In the genomic region with DNA sequence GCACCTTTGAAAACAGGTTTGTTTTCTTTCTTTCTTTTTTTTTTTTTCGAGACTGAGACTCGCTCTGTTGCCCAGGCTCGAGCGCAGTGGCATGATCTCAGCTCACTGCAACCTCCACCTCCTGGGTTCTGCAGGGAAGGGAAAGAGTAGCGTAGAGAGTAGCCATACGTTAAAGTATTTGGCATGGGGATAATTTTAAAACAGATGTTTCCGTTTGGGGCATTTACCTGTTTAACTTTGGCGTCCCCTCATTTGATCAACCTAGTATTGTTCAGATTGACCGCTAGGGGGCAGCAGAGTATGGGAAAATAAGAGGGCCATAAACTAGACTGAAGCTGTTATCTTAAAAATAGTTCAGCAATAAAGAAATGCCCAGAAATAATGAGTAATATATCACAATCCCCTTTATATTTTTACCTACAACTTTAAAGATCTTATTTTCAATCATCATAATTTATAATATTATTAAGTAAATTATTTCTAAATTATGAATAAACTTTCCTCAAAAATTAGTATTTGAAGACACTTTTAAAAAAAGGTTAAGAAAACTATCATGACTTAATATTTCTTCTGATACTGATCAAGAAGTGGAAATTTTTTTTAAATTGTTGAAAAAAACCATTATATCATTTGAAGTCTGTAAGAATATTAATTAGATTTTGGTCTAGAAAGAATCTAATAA, we compare ENCODE assay signal across 8 cellular contexts. TPM values are rescaled to one million over a fixed set of nuclear protein-coding genes. Genes with fewer than 3 reads are reported as not detected.
DNase-seq lines count a peak whose midpoint lies in the region; ATAC-seq and TF ChIP-seq lines count a peak whose summit lies in the region.

No MANE protein-coding gene starts in this region.

- H3K27me3 ChIP-seq in A673 (replicated peaks; ENCODE audit: insufficient read depth, low read depth, low read length, poor library complexity) (no peaks in the 10 kb centered on the region), lung (ENCODE audit: control insufficient read depth, insufficient read depth) (no peaks in the 10 kb centered on the region)

- H3K36me3 ChIP-seq in A673 (ENCODE audit: insufficient read depth, low read length, poor library complexity, severe bottlenecking) (no peaks in the 10 kb centered on the region), lung (ENCODE audit: control insufficient read depth in 2 of 2, insufficient read depth in 2 of 2, low read length in 2 of 2) (no peaks in the 10 kb centered on the region)

- DNase-seq in A673 (ENCODE audit: low spot score) = peak; percentile 74
- peak; percentile 22 to 34 for DNase-seq in NCI-H446 (lab: John Stamatoyannopoulos, UW)
- peak; percentile 71 to 75 for DNase-seq in activated CD4-positive, alpha-beta T cell treated with anti-CD3 and anti-CD28 coated beads for 4 hours
- peak; percentile 81 for DNase-seq in dermis blood vessel endothelial cell
- peak; percentile 64 for DNase-seq in lung (ENCODE audit: low spot score)
- DNase-seq in stimulated activated CD8-positive, alpha-beta memory T cell treated with anti-CD3 and anti-CD28 coated beads, Interleukin-12 subunit alpha, Interleukin-12 subunit beta, amount 100 ng/mL, for 4 hours (ENCODE audit: low read depth) = peak; percentile 28

- CTCF ChIA-PET in A673 (lab: Charles Lee) = interaction anchor here (0.7 to 1.0 kb wide), 5 partner anchors 11 to 431 kb away, joined by 3 to 4 read pairs (median 3); partner anchors contain the start of gene STX7

- H3K4me1 ChIP-seq in A673 (ENCODE audit: insufficient read depth, low read length, poor library complexity, severe bottlenecking) (no peaks in the 10 kb centered on the region), lung (ENCODE audit: control insufficient read depth in 2 of 2, insufficient read depth in 2 of 2, low read length in 2 of 2) (no peaks in the 10 kb centered on the region)

- BruUV-seq in A673 (replicated peaks; lab: Mats Ljungman, UMichigan) = no TSS peak

- H3K9me3 ChIP-seq in A673 (ENCODE audit: low read depth, low read length, poor library complexity, severe bottlenecking) (no peaks in the 10 kb centered on the region), lung (ENCODE audit: control insufficient read depth in 2 of 2, insufficient read depth in 1 of 2, low read length in 1 of 2) (no peaks in the 10 kb centered on the region)

- intact Hi-C loops in A673 (cut with micrococcal nuclease; ENCODE audit: unreplicated experiment) = no loop called here

- POLR2A ChIA-PET in A673 (lab: Charles Lee; ENCODE audit: low non-redundant PET) = no interaction called here

- WGBS in lung, 2 donors = 19 to 21% methylated on average over 9 of the region's 9 CpGs

- TF ChIP-seq CTCF in A673 (conservative IDR thresholded peaks at IDR 0.05; ENCODE audit: low read depth, low read length) (peak; percentile 78), lung (IDR thresholded peaks at IDR 0.05; ENCODE audit: control extremely low read depth, extremely low read depth) (peak; percentile 72)

- H3K4me3 ChIP-seq in A673 (ENCODE audit: low read depth, low read length, poor library complexity, severe bottlenecking) (no peak overlapping the region), lung (no peak overlapping the region)

- no peak overlapping the region for H3K27ac ChIP-seq in A673 (ENCODE audit: low read depth, low read length, poor library complexity, severe bottlenecking)
- H3K27ac ChIP-seq in lung (ENCODE audit: low read depth in 1 of 2, low read length in 1 of 2) = no peak overlapping the region

- ATAC-seq in GM18511 (IDR thresholded peaks at IDR 0.05; ENCODE audit: unreplicated experiment) (peak; percentile 97), HG03135 (IDR thresholded peaks at IDR 0.05; ENCODE audit: unreplicated experiment) (peak; percentile 91), lung (ENCODE audit: insufficient read depth, low FRiP score) (peak; percentile 62)

RNA-seq across cellular contexts. Expression of gene TAAR9, which starts 7.6 kb away (rescaled TPM):
- total RNA-seq in A673 (2021) = not detected in 2 replicates
- not detected in 2 replicates for total RNA-seq in dermis blood vessel endothelial cell
- not detected for total RNA-seq in lung
- not detected for polyA plus RNA-seq in lung

RNA-seq across cellular contexts. Expression of gene STX7, which starts 17.5 kb away (rescaled TPM):
- total RNA-seq in A673 (2021) (19.5 and 22.4 TPM in 2 replicates), dermis blood vessel endothelial cell (55.1 and 58.9 TPM in 2 replicates), lung (10 to 100 TPM; 61.2 to 84.8 TPM)
- 10 to 100 TPM; 14.8 to 39.3 TPM for polyA plus RNA-seq in lung

RNA-seq across cellular contexts. Expression of gene TAAR8, which starts 22.0 kb away (rescaled TPM):
- not detected in 2 replicates for total RNA-seq in A673 (2021)
- total RNA-seq in dermis blood vessel endothelial cell = not detected in 2 replicates
- total RNA-seq in lung = not detected
- polyA plus RNA-seq in lung = not detected

RNA-seq across cellular contexts. Expression of gene TAAR6, which starts 39.7 kb away (rescaled TPM):
- total RNA-seq in A673 (2021) = not detected in 2 replicates
- not detected in 2 replicates for total RNA-seq in dermis blood vessel endothelial cell
- total RNA-seq in lung = not detected
- not detected for polyA plus RNA-seq in lung

RNA-seq across cellular contexts. Expression of gene TAAR5, which starts 59.1 kb away (rescaled TPM):
- total RNA-seq in A673 (2021) = not detected in 2 replicates
- not detected in 2 replicates for total RNA-seq in dermis blood vessel endothelial cell
- not detected for total RNA-seq in lung
- not detected for polyA plus RNA-seq in lung

Comparison
In these comparisons a context has a peak if more than half of its experiments do, and no peak if none do; other contexts are left out.
1. DNase-seq: peak in every context shown above with its lines; median percentile 81 in dermis blood vessel endothelial cell; 74 in A673; 73 in activated CD4-positive, alpha-beta T cell treated with anti-CD3 and anti-CD28 coated beads for 4 hours; 64 in lung; 28 in NCI-H446; 28 in stimulated activated CD8-positive, alpha-beta memory T cell treated with anti-CD3 and anti-CD28 coated beads, Interleukin-12 subunit alpha, Interleukin-12 subunit beta, amount 100 ng/mL, for 4 hours.